Comparison of ENCODE assay signal across 1 cellular context in genomic region chr1:223702735-223703667, GRCh38.
A peak's percentile ranks its signal among the peaks of the same experiment; 100 is the strongest.
TF ChIP-seq lines count a peak whose summit lies in the region.

No MANE protein-coding gene starts in this region.

TF ChIP-seq in K562, 482 proteins besides CTCF, POLR2A, EP300 and RAD21 (continued from another document):
- peak; percentile 55; the same call in 1 of the 2 replicates for TF ChIP-seq ATF3 (IDR thresholded peaks at IDR 0.05)
- no peak for TF ChIP-seq ATF3 (CRISPR knock-in tag; conservative IDR thresholded peaks at IDR 0.05)
- no peak for TF ChIP-seq ZNF140 (CRISPR knock-in tag; IDR thresholded peaks at IDR 0.05)
- TF ChIP-seq, protein P1, sequence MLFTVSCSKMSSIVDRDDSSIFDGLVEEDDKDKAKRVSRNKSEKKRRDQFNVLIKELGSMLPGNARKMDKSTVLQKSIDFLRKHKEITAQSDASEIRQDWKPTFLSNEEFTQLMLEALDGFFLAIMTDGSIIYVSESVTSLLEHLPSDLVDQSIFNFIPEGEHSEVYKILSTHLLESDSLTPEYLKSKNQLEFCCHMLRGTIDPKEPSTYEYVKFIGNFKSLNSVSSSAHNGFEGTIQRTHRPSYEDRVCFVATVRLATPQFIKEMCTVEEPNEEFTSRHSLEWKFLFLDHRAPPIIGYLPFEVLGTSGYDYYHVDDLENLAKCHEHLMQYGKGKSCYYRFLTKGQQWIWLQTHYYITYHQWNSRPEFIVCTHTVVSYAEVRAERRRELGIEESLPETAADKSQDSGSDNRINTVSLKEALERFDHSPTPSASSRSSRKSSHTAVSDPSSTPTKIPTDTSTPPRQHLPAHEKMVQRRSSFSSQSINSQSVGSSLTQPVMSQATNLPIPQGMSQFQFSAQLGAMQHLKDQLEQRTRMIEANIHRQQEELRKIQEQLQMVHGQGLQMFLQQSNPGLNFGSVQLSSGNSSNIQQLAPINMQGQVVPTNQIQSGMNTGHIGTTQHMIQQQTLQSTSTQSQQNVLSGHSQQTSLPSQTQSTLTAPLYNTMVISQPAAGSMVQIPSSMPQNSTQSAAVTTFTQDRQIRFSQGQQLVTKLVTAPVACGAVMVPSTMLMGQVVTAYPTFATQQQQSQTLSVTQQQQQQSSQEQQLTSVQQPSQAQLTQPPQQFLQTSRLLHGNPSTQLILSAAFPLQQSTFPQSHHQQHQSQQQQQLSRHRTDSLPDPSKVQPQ (CRISPR knock-in tag; IDR thresholded peaks at IDR 0.05; ENCODE audit: borderline replicate concordance) = no peak
- peak; percentile 77 for TF ChIP-seq FOSL1 (tag; conservative IDR thresholded peaks at IDR 0.05)
- no peak for TF ChIP-seq ZSCAN29 (IDR thresholded peaks at IDR 0.05)
- no peak for TF ChIP-seq KDM5B (IDR thresholded peaks at IDR 0.05; ENCODE audit: insufficient replicate concordance, low read depth, low read length)
- TF ChIP-seq FOXK2 (conservative IDR thresholded peaks at IDR 0.05 in 1 of 2, IDR thresholded peaks at IDR 0.05 in 1 of 2; ENCODE audit: low read depth in 2 of 2) = peak; percentile 13 to 28; a peak in 1 of 4 replicates
- 0 out of 4 replicates have a peak, but pooled peaks of 1 of the 2 experiments have one; percentile 22 for TF ChIP-seq TEAD1 (CRISPR knock-in tag; IDR thresholded peaks at IDR 0.05)
